8 cellular contexts compared by ENCODE assay signal in genomic region chr16:2468725-2469398, GRCh38. TPM values are rescaled to one million over a fixed set of nuclear protein-coding genes. Genes with fewer than 3 reads are reported as not detected.
DNase-seq lines count a peak whose midpoint lies in the region; ATAC-seq, FAIRE-seq and TF ChIP-seq lines count a peak whose summit lies in the region.

No MANE protein-coding gene starts in this region.

- H3K9me3 Mint-ChIP-seq in activated T-helper 17 cell treated with anti-CD3 and anti-CD28 coated beads, Interleukin-2, amount 50 U/mL, for 72 hours = no peaks in the 10 kb centered on the region
- H3K9me3 Mint-ChIP-seq in activated CD8-positive, alpha-beta memory T cell treated with anti-CD3 and anti-CD28 coated beads, Interleukin-2, amount 10 ng/mL, durations not matched to agents 7 days and 5 days (ENCODE audit: low read depth) = no peaks in the 10 kb centered on the region

- peak overlapping the region; percentile 21 for H3K4me3 Mint-ChIP-seq in activated T-helper 17 cell treated with anti-CD3 and anti-CD28 coated beads, Interleukin-2, amount 50 U/mL, for 72 hours
- no peak overlapping the region for H3K4me3 Mint-ChIP-seq in activated CD8-positive, alpha-beta memory T cell treated with anti-CD3 and anti-CD28 coated beads, Interleukin-2, amount 10 ng/mL, durations not matched to agents 7 days and 5 days

- H3K27ac Mint-ChIP-seq in activated T-helper 17 cell treated with anti-CD3 and anti-CD28 coated beads, Interleukin-2, amount 50 U/mL, for 72 hours = no peak overlapping the region
- no peak overlapping the region for H3K27ac Mint-ChIP-seq in activated CD8-positive, alpha-beta memory T cell treated with anti-CD3 and anti-CD28 coated beads, Interleukin-2, amount 10 ng/mL, durations not matched to agents 7 days and 5 days

- ATAC-seq in activated T-helper 17 cell treated with anti-CD3 and anti-CD28 coated beads, Interleukin-2, amount 50 U/mL, for 72 hours (replicated peaks) = no peak
- no peak for ATAC-seq in GM18505 (IDR thresholded peaks at IDR 0.05; ENCODE audit: unreplicated experiment)
- no peak for ATAC-seq in activated CD8-positive, alpha-beta memory T cell treated with anti-CD3 and anti-CD28 coated beads, Interleukin-2, amount 10 ng/mL, durations not matched to agents 7 days and 5 days

- CTCF ChIA-PET in activated CD8-positive, alpha-beta memory T cell treated with anti-CD3 and anti-CD28 coated beads, Interleukin-2, amount 10 ng/mL, durations not matched to agents 7 days and 5 days (lab: Charles Lee) = interaction anchor here (0.6 to 2.6 kb wide), 6 partner anchors 9 to 48 kb away, joined by 3 to 9 read pairs (median 3); partner anchors contain the start of genes ATP6V0C and TEDC2

- FAIRE-seq in RCC 7860 (lab: Jason Lieb, UNC) = no peak

- DNase-seq in NCI-H1436 treated with DMSO at 0.1 percent for 48 hours (lab: John Stamatoyannopoulos, UW) (peak; percentile 90), midbrain (lab: John Stamatoyannopoulos, UW) (peak; percentile 74), SKM-1 treated with dmso at 0.1 percent for 144 hours (lab: John Stamatoyannopoulos, UW; ENCODE audit: unreplicated experiment) (no peak), RCC 7860 (ENCODE audit: low spot score) (no peak)
- DNase-seq in activated CD8-positive, alpha-beta memory T cell treated with anti-CD3 and anti-CD28 coated beads, Interleukin-2, amount 10 ng/mL, durations not matched to agents 7 days and 5 days = no peak

- no peaks in the 10 kb centered on the region for H3K36me3 Mint-ChIP-seq in activated T-helper 17 cell treated with anti-CD3 and anti-CD28 coated beads, Interleukin-2, amount 50 U/mL, for 72 hours (ENCODE audit: low read depth)
- H3K36me3 Mint-ChIP-seq in activated CD8-positive, alpha-beta memory T cell treated with anti-CD3 and anti-CD28 coated beads, Interleukin-2, amount 10 ng/mL, durations not matched to agents 7 days and 5 days = no peaks in the 10 kb centered on the region

- TF ChIP-seq POLR2A in GM19099 (IDR thresholded peaks at IDR 0.05; ENCODE audit: extremely low read depth, insufficient read length, low read depth) (peak; percentile 28), GM18505 (IDR thresholded peaks at IDR 0.05; ENCODE audit: borderline replicate concordance, extremely low read depth, insufficient read depth, insufficient read length) (no peak)

- peaks cover 11% of the 10 kb centered on the region for H3K27me3 Mint-ChIP-seq in activated T-helper 17 cell treated with anti-CD3 and anti-CD28 coated beads, Interleukin-2, amount 50 U/mL, for 72 hours
- peaks cover 51% of the 10 kb centered on the region for H3K27me3 Mint-ChIP-seq in activated CD8-positive, alpha-beta memory T cell treated with anti-CD3 and anti-CD28 coated beads, Interleukin-2, amount 10 ng/mL, durations not matched to agents 7 days and 5 days

- peaks cover 5% of the 10 kb centered on the region for H3K4me1 Mint-ChIP-seq in activated T-helper 17 cell treated with anti-CD3 and anti-CD28 coated beads, Interleukin-2, amount 50 U/mL, for 72 hours
- H3K4me1 Mint-ChIP-seq in activated CD8-positive, alpha-beta memory T cell treated with anti-CD3 and anti-CD28 coated beads, Interleukin-2, amount 10 ng/mL, durations not matched to agents 7 days and 5 days = peaks cover 10% of the 10 kb centered on the region

RNA-seq across cellular contexts. Expression of gene NTN3, which starts 2.2 kb away (rescaled TPM):
- total RNA-seq in activated T-helper 17 cell treated with anti-CD3 and anti-CD28 coated beads, Interleukin-2, amount 50 U/mL, for 72 hours = under 1 TPM in 1 of 2 donors, not detected in 1; 0.21 TPM
- total RNA-seq in activated CD8-positive, alpha-beta memory T cell treated with anti-CD3 and anti-CD28 coated beads, Interleukin-2, amount 10 ng/mL, durations not matched to agents 7 days and 5 days = not detected

RNA-seq across cellular contexts. Expression of gene TBC1D24, which starts 6.1 kb away (rescaled TPM):
- 10 to 100 TPM; 10.8 to 16.1 TPM for total RNA-seq in activated T-helper 17 cell treated with anti-CD3 and anti-CD28 coated beads, Interleukin-2, amount 50 U/mL, for 72 hours
- total RNA-seq in activated CD8-positive, alpha-beta memory T cell treated with anti-CD3 and anti-CD28 coated beads, Interleukin-2, amount 10 ng/mL, durations not matched to agents 7 days and 5 days = 10 to 100 TPM; 18.7 to 23.3 TPM

RNA-seq across cellular contexts. Expression of gene TEDC2, which starts 9.0 kb away (rescaled TPM):
- total RNA-seq in activated T-helper 17 cell treated with anti-CD3 and anti-CD28 coated beads, Interleukin-2, amount 50 U/mL, for 72 hours = 10 to 100 TPM; 14.8 to 19.7 TPM
- total RNA-seq in activated CD8-positive, alpha-beta memory T cell treated with anti-CD3 and anti-CD28 coated beads, Interleukin-2, amount 10 ng/mL, durations not matched to agents 7 days and 5 days = 10 to 100 TPM; 24.9 to 27.5 TPM

RNA-seq across cellular contexts. Expression of gene CCNF, which starts 39.6 kb away (rescaled TPM):
- 10 to 100 TPM; 59.6 to 64.5 TPM for total RNA-seq in activated T-helper 17 cell treated with anti-CD3 and anti-CD28 coated beads, Interleukin-2, amount 50 U/mL, for 72 hours
- 100 to 1,000 TPM in 1 of 2 experiments, 10 to 100 TPM in 1; 84.2 to 103 TPM for total RNA-seq in activated CD8-positive, alpha-beta memory T cell treated with anti-CD3 and anti-CD28 coated beads, Interleukin-2, amount 10 ng/mL, durations not matched to agents 7 days and 5 days

RNA-seq across cellular contexts. Expression of gene ATP6V0C, which starts 44.9 kb away (rescaled TPM):
- 100 to 1,000 TPM in 1 of 2 donors, 10 to 100 TPM in 1; 98.5 to 128 TPM for total RNA-seq in activated T-helper 17 cell treated with anti-CD3 and anti-CD28 coated beads, Interleukin-2, amount 50 U/mL, for 72 hours
- 100 to 1,000 TPM; 104 to 121 TPM for total RNA-seq in activated CD8-positive, alpha-beta memory T cell treated with anti-CD3 and anti-CD28 coated beads, Interleukin-2, amount 10 ng/mL, durations not matched to agents 7 days and 5 days

Comparison
In these comparisons a context has a peak if more than half of its experiments do, and no peak if none do; other contexts are left out.
1. DNase-seq: peak in NCI-H1436 treated with DMSO at 0.1 percent for 48 hours (single experiment) and midbrain (single experiment); none in activated CD8-positive, alpha-beta memory T cell treated with anti-CD3 and anti-CD28 coated beads, Interleukin-2, amount 10 ng/mL, durations not matched to agents 7 days and 5 days (single experiment), SKM-1 treated with dmso at 0.1 percent for 144 hours (single experiment) and RCC 7860 (single experiment).